1 cellular context compared by ENCODE assay signal in the genomic region with DNA sequence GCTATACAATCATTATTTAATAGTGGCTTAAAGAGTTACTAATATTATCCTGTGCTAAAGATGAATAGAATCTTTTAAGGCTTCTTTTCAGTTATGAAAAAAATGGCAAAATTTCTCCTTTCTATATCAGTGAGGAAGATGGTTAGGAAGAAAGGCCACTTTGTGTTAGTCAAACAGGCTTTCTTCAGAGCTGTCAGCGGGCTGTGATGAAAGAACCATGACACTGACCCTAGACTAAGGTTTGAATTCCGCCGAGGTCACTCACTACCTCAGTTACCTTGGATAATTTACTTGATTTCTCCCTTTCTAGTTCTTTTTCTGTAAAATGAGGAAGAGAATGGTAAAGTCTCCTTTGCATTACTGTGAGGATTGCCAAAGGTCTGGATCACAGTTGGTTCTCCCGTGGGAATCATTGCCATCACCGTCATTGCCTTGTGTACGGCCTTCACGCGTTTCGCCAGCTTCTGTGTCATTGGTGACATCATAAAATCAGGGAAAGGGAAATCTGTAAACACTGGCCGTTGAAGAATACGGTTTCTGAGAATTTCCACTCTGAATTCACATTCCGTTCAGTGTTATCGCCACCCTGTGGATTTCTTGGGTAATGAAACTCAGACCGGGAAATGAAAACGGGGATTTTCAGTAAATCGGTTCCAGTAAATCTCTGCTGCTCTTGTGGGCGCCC.
TF ChIP-seq lines count a peak whose summit lies in the region.

No MANE protein-coding gene starts in this region.

TF ChIP-seq in K562, 482 proteins besides CTCF, POLR2A, EP300 and RAD21 (continues in another document):
- peak; percentile 12; the same call in 1 of the 2 replicates for TF ChIP-seq CTBP1 (IDR thresholded peaks at IDR 0.05; ENCODE audit: borderline replicate concordance)
- TF ChIP-seq JUND (IDR thresholded peaks at IDR 0.05; ENCODE audit: borderline replicate concordance, low read depth, low read length): peak; percentile 48; the same call in 1 of the 2 replicates
- TF ChIP-seq JUND (tag; IDR thresholded peaks at IDR 0.05; ENCODE audit: borderline replicate concordance, low read depth, low read length): peak; percentile 79; the same call in 2 of the 3 replicates
- peak; percentile 92 for TF ChIP-seq ATF7 (IDR thresholded peaks at IDR 0.05)
- peak; percentile 82 for TF ChIP-seq XRCC5 (IDR thresholded peaks at IDR 0.05; ENCODE audit: low read depth, low read length)
- TF ChIP-seq, protein P1, sequence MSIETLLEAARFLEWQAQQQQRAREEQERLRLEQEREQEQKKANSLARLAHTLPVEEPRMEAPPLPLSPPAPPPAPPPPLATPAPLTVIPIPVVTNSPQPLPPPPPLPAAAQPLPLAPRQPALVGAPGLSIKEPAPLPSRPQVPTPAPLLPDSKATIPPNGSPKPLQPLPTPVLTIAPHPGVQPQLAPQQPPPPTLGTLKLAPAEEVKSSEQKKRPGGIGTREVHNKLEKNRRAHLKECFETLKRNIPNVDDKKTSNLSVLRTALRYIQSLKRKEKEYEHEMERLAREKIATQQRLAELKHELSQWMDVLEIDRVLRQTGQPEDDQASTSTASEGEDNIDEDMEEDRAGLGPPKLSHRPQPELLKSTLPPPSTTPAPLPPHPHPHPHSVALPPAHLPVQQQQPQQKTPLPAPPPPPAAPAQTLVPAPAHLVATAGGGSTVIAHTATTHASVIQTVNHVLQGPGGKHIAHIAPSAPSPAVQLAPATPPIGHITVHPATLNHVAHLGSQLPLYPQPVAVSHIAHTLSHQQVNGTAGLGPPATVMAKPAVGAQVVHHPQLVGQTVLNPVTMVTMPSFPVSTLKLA (conservative IDR thresholded peaks at IDR 0.05): peak in 1 of 2 experiments; percentile 55; a peak in 1 of 4 replicates
- peak in 1 of 2 experiments; percentile 95; a peak in 2 of 4 replicates for TF ChIP-seq HDAC1 (IDR thresholded peaks at IDR 0.05)
- TF ChIP-seq, protein P2, sequence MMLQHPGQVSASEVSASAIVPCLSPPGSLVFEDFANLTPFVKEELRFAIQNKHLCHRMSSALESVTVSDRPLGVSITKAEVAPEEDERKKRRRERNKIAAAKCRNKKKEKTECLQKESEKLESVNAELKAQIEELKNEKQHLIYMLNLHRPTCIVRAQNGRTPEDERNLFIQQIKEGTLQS (IDR thresholded peaks at IDR 0.05): peak; percentile 84
- TF ChIP-seq, protein P2 (CRISPR knock-in tag; conservative IDR thresholded peaks at IDR 0.05): 0 out of 2 replicates have a peak, but pooled peaks have one; percentile 45
- peak; percentile 54 for TF ChIP-seq SMC3 (conservative IDR thresholded peaks at IDR 0.05; ENCODE audit: insufficient read depth, low read depth, low read length)
- TF ChIP-seq CCAR2 (IDR thresholded peaks at IDR 0.05; ENCODE audit: low read depth, low read length): no peak
- TF ChIP-seq NBN (IDR thresholded peaks at IDR 0.05; ENCODE audit: low read depth): peak; percentile 62; the same call in 1 of the 2 replicates
- TF ChIP-seq, protein P3, sequence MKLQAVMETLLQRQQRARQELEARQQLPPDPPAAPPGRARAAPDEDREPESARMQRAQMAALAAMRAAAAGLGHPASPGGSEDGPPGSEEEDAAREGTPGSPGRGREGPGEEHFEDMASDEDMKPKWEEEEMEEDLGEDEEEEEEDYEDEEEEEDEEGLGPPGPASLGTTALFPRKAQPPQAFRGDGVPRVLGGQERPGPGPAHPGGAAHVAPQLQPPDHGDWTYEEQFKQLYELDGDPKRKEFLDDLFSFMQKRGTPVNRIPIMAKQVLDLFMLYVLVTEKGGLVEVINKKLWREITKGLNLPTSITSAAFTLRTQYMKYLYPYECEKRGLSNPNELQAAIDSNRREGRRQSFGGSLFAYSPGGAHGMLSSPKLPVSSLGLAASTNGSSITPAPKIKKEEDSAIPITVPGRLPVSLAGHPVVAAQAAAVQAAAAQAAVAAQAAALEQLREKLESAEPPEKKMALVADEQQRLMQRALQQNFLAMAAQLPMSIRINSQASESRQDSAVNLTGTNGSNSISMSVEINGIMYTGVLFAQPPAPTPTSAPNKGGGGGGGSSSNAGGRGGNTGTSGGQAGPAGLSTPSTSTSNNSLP (IDR thresholded peaks at IDR 0.05; ENCODE audit: borderline replicate concordance, low read depth, low read length): peak; percentile 60; the same call in 1 of the 2 replicates
- TF ChIP-seq, protein P4, sequence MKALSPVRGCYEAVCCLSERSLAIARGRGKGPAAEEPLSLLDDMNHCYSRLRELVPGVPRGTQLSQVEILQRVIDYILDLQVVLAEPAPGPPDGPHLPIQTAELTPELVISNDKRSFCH (CRISPR knock-in tag; IDR thresholded peaks at IDR 0.05): no peak
- TF ChIP-seq, protein P4 (tag; IDR thresholded peaks at IDR 0.05): no peak
- TF ChIP-seq NCOA2 (IDR thresholded peaks at IDR 0.05; ENCODE audit: partially characterized antibody in 2 of 2): peak in 1 of 2 experiments; percentile 31
- TF ChIP-seq TEAD4 (IDR thresholded peaks at IDR 0.05; ENCODE audit: low read length): peak; percentile 59
- no peak for TF ChIP-seq TEAD4 (CRISPR knock-in tag; IDR thresholded peaks at IDR 0.05; ENCODE audit: borderline replicate concordance)
- no peak for TF ChIP-seq ZNF3 (CRISPR knock-in tag; IDR thresholded peaks at IDR 0.05)
- TF ChIP-seq RCOR1 (IDR thresholded peaks at IDR 0.05; ENCODE audit: borderline replicate concordance in 1 of 2, low read depth in 2 of 2, low read length in 2 of 2): peak; percentile 98 to 99
- peak; percentile 37 for TF ChIP-seq CREM (IDR thresholded peaks at IDR 0.05; ENCODE audit: low read depth)
- no peak for TF ChIP-seq ELF2 (CRISPR knock-in tag; IDR thresholded peaks at IDR 0.05)
- TF ChIP-seq JUN (IDR thresholded peaks at IDR 0.05; ENCODE audit: borderline replicate concordance, low read depth, low read length): peak; percentile 24; the same call in 1 of the 2 replicates
- TF ChIP-seq JUN (CRISPR knock-in tag; IDR thresholded peaks at IDR 0.05; ENCODE audit: borderline replicate concordance): no peak
- peak; percentile 93 for TF ChIP-seq HDAC2 (IDR thresholded peaks at IDR 0.05)
- TF ChIP-seq MAZ (CRISPR knock-in tag; conservative IDR thresholded peaks at IDR 0.05 in 1 of 2, IDR thresholded peaks at IDR 0.05 in 1 of 2): peak in 1 of 2 experiments; percentile 48; a peak in 2 of 4 replicates
- TF ChIP-seq ZSCAN29 (IDR thresholded peaks at IDR 0.05): peak; percentile 62; the same call in 1 of the 2 replicates
- no peak for TF ChIP-seq ZNF184 (CRISPR knock-in tag; IDR thresholded peaks at IDR 0.05)
- TF ChIP-seq CEBPG (CRISPR knock-in tag; IDR thresholded peaks at IDR 0.05): no peak
- peak in 1 of 2 experiments; percentile 35; a peak in 1 of 4 replicates for TF ChIP-seq CEBPG (tag; conservative IDR thresholded peaks at IDR 0.05 in 1 of 2, IDR thresholded peaks at IDR 0.05 in 1 of 2)
- TF ChIP-seq ATF1 (CRISPR knock-in tag; IDR thresholded peaks at IDR 0.05): no peak
- peak; percentile 81 for TF ChIP-seq ATF1 (tag; IDR thresholded peaks at IDR 0.05)
- 0 out of 2 replicates have a peak, but pooled peaks have one; percentile 36 for TF ChIP-seq RB1 (IDR thresholded peaks at IDR 0.05; ENCODE audit: low read depth)
- TF ChIP-seq ARID1B (IDR thresholded peaks at IDR 0.05): 0 out of 2 replicates have a peak, but pooled peaks have one; percentile 7
- 0 out of 2 replicates have a peak, but pooled peaks have one; percentile 26 for TF ChIP-seq L3MBTL2 (IDR thresholded peaks at IDR 0.05)
- TF ChIP-seq, protein P5, sequence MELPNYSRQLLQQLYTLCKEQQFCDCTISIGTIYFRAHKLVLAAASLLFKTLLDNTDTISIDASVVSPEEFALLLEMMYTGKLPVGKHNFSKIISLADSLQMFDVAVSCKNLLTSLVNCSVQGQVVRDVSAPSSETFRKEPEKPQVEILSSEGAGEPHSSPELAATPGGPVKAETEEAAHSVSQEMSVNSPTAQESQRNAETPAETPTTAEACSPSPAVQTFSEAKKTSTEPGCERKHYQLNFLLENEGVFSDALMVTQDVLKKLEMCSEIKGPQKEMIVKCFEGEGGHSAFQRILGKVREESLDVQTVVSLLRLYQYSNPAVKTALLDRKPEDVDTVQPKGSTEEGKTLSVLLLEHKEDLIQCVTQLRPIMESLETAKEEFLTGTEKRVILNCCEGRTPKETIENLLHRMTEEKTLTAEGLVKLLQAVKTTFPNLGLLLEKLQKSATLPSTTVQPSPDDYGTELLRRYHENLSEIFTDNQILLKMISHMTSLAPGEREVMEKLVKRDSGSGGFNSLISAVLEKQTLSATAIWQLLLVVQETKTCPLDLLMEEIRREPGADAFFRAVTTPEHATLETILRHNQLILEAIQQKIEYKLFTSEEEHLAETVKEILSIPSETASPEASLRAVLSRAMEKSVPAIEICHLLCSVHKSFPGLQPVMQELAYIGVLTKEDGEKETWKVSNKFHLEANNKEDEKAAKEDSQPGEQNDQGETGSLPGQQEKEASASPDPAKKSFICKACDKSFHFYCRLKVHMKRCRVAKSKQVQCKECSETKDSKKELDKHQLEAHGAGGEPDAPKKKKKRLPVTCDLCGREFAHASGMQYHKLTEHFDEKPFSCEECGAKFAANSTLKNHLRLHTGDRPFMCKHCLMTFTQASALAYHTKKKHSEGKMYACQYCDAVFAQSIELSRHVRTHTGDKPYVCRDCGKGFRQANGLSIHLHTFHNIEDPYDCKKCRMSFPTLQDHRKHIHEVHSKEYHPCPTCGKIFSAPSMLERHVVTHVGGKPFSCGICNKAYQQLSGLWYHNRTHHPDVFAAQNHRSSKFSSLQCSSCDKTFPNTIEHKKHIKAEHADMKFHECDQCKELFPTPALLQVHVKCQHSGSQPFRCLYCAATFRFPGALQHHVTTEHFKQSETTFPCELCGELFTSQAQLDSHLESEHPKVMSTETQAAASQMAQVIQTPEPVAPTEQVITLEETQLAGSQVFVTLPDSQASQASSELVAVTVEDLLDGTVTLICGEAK (IDR thresholded peaks at IDR 0.05): 0 out of 2 replicates have a peak, but pooled peaks have one; percentile 21
- TF ChIP-seq, protein P5 (CRISPR knock-in tag; IDR thresholded peaks at IDR 0.05): no peak
- peak; percentile 56; the same call in 1 of the 2 replicates for TF ChIP-seq STAT5A (IDR thresholded peaks at IDR 0.05; ENCODE audit: borderline replicate concordance, low read length)
- no peak for TF ChIP-seq THRAP3 (IDR thresholded peaks at IDR 0.05; ENCODE audit: borderline replicate concordance)
- TF ChIP-seq, protein P6, sequence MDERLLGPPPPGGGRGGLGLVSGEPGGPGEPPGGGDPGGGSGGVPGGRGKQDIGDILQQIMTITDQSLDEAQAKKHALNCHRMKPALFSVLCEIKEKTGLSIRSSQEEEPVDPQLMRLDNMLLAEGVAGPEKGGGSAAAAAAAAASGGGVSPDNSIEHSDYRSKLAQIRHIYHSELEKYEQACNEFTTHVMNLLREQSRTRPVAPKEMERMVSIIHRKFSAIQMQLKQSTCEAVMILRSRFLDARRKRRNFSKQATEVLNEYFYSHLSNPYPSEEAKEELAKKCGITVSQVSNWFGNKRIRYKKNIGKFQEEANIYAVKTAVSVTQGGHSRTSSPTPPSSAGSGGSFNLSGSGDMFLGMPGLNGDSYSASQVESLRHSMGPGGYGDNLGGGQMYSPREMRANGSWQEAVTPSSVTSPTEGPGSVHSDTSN (CRISPR knock-in tag; IDR thresholded peaks at IDR 0.05; ENCODE audit: low read depth): no peak
- TF ChIP-seq, protein P6 (tag; conservative IDR thresholded peaks at IDR 0.05; ENCODE audit: low read depth): no peak
- peak; percentile 15; the same call in 1 of the 2 replicates for TF ChIP-seq CC2D1A (IDR thresholded peaks at IDR 0.05)
- TF ChIP-seq KDM1A (IDR thresholded peaks at IDR 0.05): peak; percentile 99
